1 cellular context compared by ENCODE assay signal in genomic region chr1:62117416-62117815, GRCh38.
TF ChIP-seq lines count a peak whose summit lies in the region.

No MANE protein-coding gene starts in this region.

TF ChIP-seq in SK-N-SH, 30 proteins besides CTCF, POLR2A, EP300 and RAD21 (continued from another document):
- TF ChIP-seq, protein P1, sequence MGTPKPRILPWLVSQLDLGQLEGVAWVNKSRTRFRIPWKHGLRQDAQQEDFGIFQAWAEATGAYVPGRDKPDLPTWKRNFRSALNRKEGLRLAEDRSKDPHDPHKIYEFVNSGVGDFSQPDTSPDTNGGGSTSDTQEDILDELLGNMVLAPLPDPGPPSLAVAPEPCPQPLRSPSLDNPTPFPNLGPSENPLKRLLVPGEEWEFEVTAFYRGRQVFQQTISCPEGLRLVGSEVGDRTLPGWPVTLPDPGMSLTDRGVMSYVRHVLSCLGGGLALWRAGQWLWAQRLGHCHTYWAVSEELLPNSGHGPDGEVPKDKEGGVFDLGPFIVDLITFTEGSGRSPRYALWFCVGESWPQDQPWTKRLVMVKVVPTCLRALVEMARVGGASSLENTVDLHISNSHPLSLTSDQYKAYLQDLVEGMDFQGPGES (IDR thresholded peaks at IDR 0.05; ENCODE audit: low read depth, low read length), result no peak
- no peak for TF ChIP-seq MEF2A (IDR thresholded peaks at IDR 0.05; ENCODE audit: borderline replicate concordance, low read depth)
- TF ChIP-seq TAF1 (IDR thresholded peaks at IDR 0.05; ENCODE audit: borderline replicate concordance, low read depth, low read length), result no peak
- no peak for TF ChIP-seq RXRA (IDR thresholded peaks at IDR 0.05; ENCODE audit: borderline replicate concordance, low read depth)
- no peak for TF ChIP-seq NRF1 (IDR thresholded peaks at IDR 0.05; ENCODE audit: low read depth, low read length)
- no peak for TF ChIP-seq FOSL2 (IDR thresholded peaks at IDR 0.05; ENCODE audit: borderline replicate concordance, low read depth)
- TF ChIP-seq YY1 (IDR thresholded peaks at IDR 0.05; ENCODE audit: low read depth), result no peak
- TF ChIP-seq, protein P2, sequence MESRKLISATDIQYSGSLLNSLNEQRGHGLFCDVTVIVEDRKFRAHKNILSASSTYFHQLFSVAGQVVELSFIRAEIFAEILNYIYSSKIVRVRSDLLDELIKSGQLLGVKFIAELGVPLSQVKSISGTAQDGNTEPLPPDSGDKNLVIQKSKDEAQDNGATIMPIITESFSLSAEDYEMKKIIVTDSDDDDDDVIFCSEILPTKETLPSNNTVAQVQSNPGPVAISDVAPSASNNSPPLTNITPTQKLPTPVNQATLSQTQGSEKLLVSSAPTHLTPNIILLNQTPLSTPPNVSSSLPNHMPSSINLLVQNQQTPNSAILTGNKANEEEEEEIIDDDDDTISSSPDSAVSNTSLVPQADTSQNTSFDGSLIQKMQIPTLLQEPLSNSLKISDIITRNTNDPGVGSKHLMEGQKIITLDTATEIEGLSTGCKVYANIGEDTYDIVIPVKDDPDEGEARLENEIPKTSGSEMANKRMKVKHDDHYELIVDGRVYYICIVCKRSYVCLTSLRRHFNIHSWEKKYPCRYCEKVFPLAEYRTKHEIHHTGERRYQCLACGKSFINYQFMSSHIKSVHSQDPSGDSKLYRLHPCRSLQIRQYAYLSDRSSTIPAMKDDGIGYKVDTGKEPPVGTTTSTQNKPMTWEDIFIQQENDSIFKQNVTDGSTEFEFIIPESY (IDR thresholded peaks at IDR 0.05; ENCODE audit: borderline replicate concordance, low read depth), result no peak
- TF ChIP-seq JUND (IDR thresholded peaks at IDR 0.05), result no peak
